In genomic region chr11:63802637-63803414, GRCh38 we compare ENCODE assay signal across 1 cellular context.
A peak's percentile ranks its signal among the peaks of the same experiment; 100 is the strongest.
TF ChIP-seq lines count a peak whose summit lies in the region.

No MANE protein-coding gene starts in this region.

TF ChIP-seq in HEK293, 187 proteins besides CTCF, POLR2A, EP300 and RAD21 (continued from another document and continues in another):
- peak; percentile 48 for TF ChIP-seq ZFHX2 (tag by site-specific recombination; conservative IDR thresholded peaks at IDR 0.05)
- no peak for TF ChIP-seq ZNF473 (tag by site-specific recombination; IDR thresholded peaks at IDR 0.05)
- 0 out of 2 replicates have a peak, but pooled peaks have one; percentile 21 for TF ChIP-seq OSR2 (tag by site-specific recombination; IDR thresholded peaks at IDR 0.05)
- no peak for TF ChIP-seq ZFP41 (tag by site-specific recombination; IDR thresholded peaks at IDR 0.05; ENCODE audit: borderline replicate concordance)
- TF ChIP-seq ZNF501 (tag by site-specific recombination; IDR thresholded peaks at IDR 0.05) = peak; percentile 58; the same call in 1 of the 2 replicates
- no peak for TF ChIP-seq ZNF426 (tag by site-specific recombination; IDR thresholded peaks at IDR 0.05)
- TF ChIP-seq ZNF394 (tag by site-specific recombination; IDR thresholded peaks at IDR 0.05; ENCODE audit: borderline replicate concordance) = peak; percentile 30; the same call in 1 of the 2 replicates
- TF ChIP-seq ZFP3 (tag by site-specific recombination; IDR thresholded peaks at IDR 0.05; ENCODE audit: low read depth) = no peak
- no peak for TF ChIP-seq SALL2 (tag by site-specific recombination; IDR thresholded peaks at IDR 0.05; ENCODE audit: borderline replicate concordance)
- TF ChIP-seq ZNF292 (tag by site-specific recombination; IDR thresholded peaks at IDR 0.05; ENCODE audit: borderline replicate concordance, low read depth) = no peak
- peak; percentile 99 for TF ChIP-seq ZNF600 (tag by site-specific recombination; IDR thresholded peaks at IDR 0.05)
- TF ChIP-seq ZNF830 (tag by site-specific recombination; IDR thresholded peaks at IDR 0.05; ENCODE audit: low read depth) = no peak
- no peak for TF ChIP-seq ZNF19 (tag by site-specific recombination; IDR thresholded peaks at IDR 0.05; ENCODE audit: low read depth)
- no peak for TF ChIP-seq ZNF707 (tag by site-specific recombination; IDR thresholded peaks at IDR 0.05)
- TF ChIP-seq PRDM2 (tag by site-specific recombination; IDR thresholded peaks at IDR 0.05; ENCODE audit: borderline replicate concordance) = no peak
- no peak for TF ChIP-seq ZBTB8A (tag by site-specific recombination; IDR thresholded peaks at IDR 0.05)
- TF ChIP-seq ZBTB48 (tag by site-specific recombination; IDR thresholded peaks at IDR 0.05) = peak; percentile 23; the same call in 1 of the 2 replicates
- no peak for TF ChIP-seq ZNF792 (tag by site-specific recombination; IDR thresholded peaks at IDR 0.05)
- no peak for TF ChIP-seq ZSCAN30 (tag by site-specific recombination; IDR thresholded peaks at IDR 0.05)
- peak; percentile 84 for TF ChIP-seq ZNF629 (tag by site-specific recombination; IDR thresholded peaks at IDR 0.05)
- no peak for TF ChIP-seq BCL11A (tag by site-specific recombination; IDR thresholded peaks at IDR 0.05; ENCODE audit: low read depth)
- TF ChIP-seq HOXA7 (CRISPR knock-in tag; IDR thresholded peaks at IDR 0.05; ENCODE audit: borderline replicate concordance) = no peak
- peak; percentile 38 for TF ChIP-seq ZBTB21 (tag by site-specific recombination; IDR thresholded peaks at IDR 0.05)
- no peak for TF ChIP-seq MYNN (tag by site-specific recombination; IDR thresholded peaks at IDR 0.05; ENCODE audit: borderline replicate concordance)
- TF ChIP-seq ZBTB26 (tag by site-specific recombination; optimal IDR thresholded peaks at IDR 0.05) = no peak
- no peak for TF ChIP-seq ZNF16 (tag by site-specific recombination; IDR thresholded peaks at IDR 0.05; ENCODE audit: low read depth)
- no peak for TF ChIP-seq ZNF169 (tag by site-specific recombination; IDR thresholded peaks at IDR 0.05)
- peak; percentile 34; the same call in 1 of the 2 replicates for TF ChIP-seq KLF8 (tag by site-specific recombination; IDR thresholded peaks at IDR 0.05)
- TF ChIP-seq ZNF626 (tag by site-specific recombination; IDR thresholded peaks at IDR 0.05) = no peak
- no peak; the same call in 1 of the 2 replicates for TF ChIP-seq KLF1 (tag by site-specific recombination; IDR thresholded peaks at IDR 0.05)
- TF ChIP-seq KLF10 (tag by site-specific recombination; IDR thresholded peaks at IDR 0.05) = no peak
- TF ChIP-seq ZNF645 (tag by site-specific recombination; IDR thresholded peaks at IDR 0.05) = no peak
- no peak for TF ChIP-seq TSHZ1 (tag by site-specific recombination; IDR thresholded peaks at IDR 0.05; ENCODE audit: borderline replicate concordance)
- no peak for TF ChIP-seq ZNF341 (tag by site-specific recombination; IDR thresholded peaks at IDR 0.05; ENCODE audit: low read depth)
- TF ChIP-seq ZNF404 (tag by site-specific recombination; IDR thresholded peaks at IDR 0.05) = no peak
- TF ChIP-seq GLI2 (tag by site-specific recombination; IDR thresholded peaks at IDR 0.05; ENCODE audit: borderline replicate concordance, low read depth) = no peak
- peak; percentile 43 for TF ChIP-seq ZNF692 (tag by site-specific recombination; IDR thresholded peaks at IDR 0.05)
- no peak for TF ChIP-seq OVOL3 (tag by site-specific recombination; IDR thresholded peaks at IDR 0.05)
- TF ChIP-seq SETDB1 (IDR thresholded peaks at IDR 0.05; ENCODE audit: insufficient read length, low read length) = no peak
- TF ChIP-seq ZNF677 (tag by site-specific recombination; IDR thresholded peaks at IDR 0.05) = no peak
- peak; percentile 41; the same call in 1 of the 2 replicates for TF ChIP-seq ZNF398 (tag by site-specific recombination; IDR thresholded peaks at IDR 0.05)
- TF ChIP-seq AEBP2 (tag by site-specific recombination; IDR thresholded peaks at IDR 0.05; ENCODE audit: borderline replicate concordance) = no peak
- TF ChIP-seq ZSCAN18 (tag by site-specific recombination; IDR thresholded peaks at IDR 0.05) = no peak
